In genomic region chr18:38198956-38199355, GRCh38 we compare ENCODE assay signal across 3 cellular contexts.
TF ChIP-seq lines count a peak whose summit lies in the region.

No MANE protein-coding gene starts in this region.

TF ChIP-seq in GM23338, 12 proteins besides CTCF, POLR2A, EP300 and RAD21 (continues in another document):
- TF ChIP-seq CREB1 (CRISPR knock-in tag; IDR thresholded peaks at IDR 0.05; ENCODE audit: low read depth) (no peak), NANOG (IDR thresholded peaks at IDR 0.05; ENCODE audit: borderline replicate concordance) (no peak), EZH2phosphoT487 (IDR thresholded peaks at IDR 0.05; ENCODE audit: unreplicated experiment) (no peak), STAT1 (IDR thresholded peaks at IDR 0.05; ENCODE audit: unreplicated experiment) (no peak), JUNB (IDR thresholded peaks at IDR 0.05; ENCODE audit: unreplicated experiment) (no peak), REST (IDR thresholded peaks at IDR 0.05; ENCODE audit: unreplicated experiment) (no peak), EZH2 (IDR thresholded peaks at IDR 0.05; ENCODE audit: low read depth, unreplicated experiment) (no peak), ZNF331 (CRISPR knock-in tag; IDR thresholded peaks at IDR 0.05; ENCODE audit: low read depth) (no peak), ETS1 (IDR thresholded peaks at IDR 0.05) (no peak), ZNF114 (CRISPR knock-in tag; IDR thresholded peaks at IDR 0.05) (no peak)

TF ChIP-seq in H1, 55 proteins besides CTCF, POLR2A, EP300 and RAD21:
- no peak for TF ChIP-seq YY1 (IDR thresholded peaks at IDR 0.05; ENCODE audit: low read depth, low read length)
- TF ChIP-seq ATF2 (IDR thresholded peaks at IDR 0.05; ENCODE audit: low read length), result no peak
- no peak for TF ChIP-seq ATF3 (IDR thresholded peaks at IDR 0.05; ENCODE audit: insufficient read depth, low read depth, low read length)
- TF ChIP-seq SIN3A (conservative IDR thresholded peaks at IDR 0.05 in 1 of 2, IDR thresholded peaks at IDR 0.05 in 1 of 2; ENCODE audit: low read depth in 1 of 2, low read length in 2 of 2), result no peak
- TF ChIP-seq HDAC6 (IDR thresholded peaks at IDR 0.05; ENCODE audit: low read depth, low read length), result no peak
- no peak for TF ChIP-seq SAP30 (IDR thresholded peaks at IDR 0.05; ENCODE audit: insufficient read depth, insufficient replicate concordance, low read length)
- no peak for TF ChIP-seq MAX (IDR thresholded peaks at IDR 0.05)
- TF ChIP-seq NANOG (IDR thresholded peaks at IDR 0.05; ENCODE audit: insufficient read depth, low read depth, low read length, poor library complexity, severe bottlenecking), result no peak
- no peak for TF ChIP-seq HDAC2 (IDR thresholded peaks at IDR 0.05; ENCODE audit: borderline replicate concordance in 1 of 2, low read depth in 2 of 2, low read length in 2 of 2)
- no peak for TF ChIP-seq KDM4A (IDR thresholded peaks at IDR 0.05; ENCODE audit: low read depth, low read length, severe bottlenecking)
- no peak for TF ChIP-seq BRCA1 (IDR thresholded peaks at IDR 0.05; ENCODE audit: low read depth, low read length)
- no peak for TF ChIP-seq SRF (IDR thresholded peaks at IDR 0.05; ENCODE audit: low read depth, low read length)
- no peak for TF ChIP-seq ZNF274 (IDR thresholded peaks at IDR 0.05; ENCODE audit: borderline replicate concordance, extremely low read depth, low read length)
- TF ChIP-seq PHF8 (conservative IDR thresholded peaks at IDR 0.05; ENCODE audit: low read depth, low read length), result no peak
- no peak for TF ChIP-seq TAF7 (optimal IDR thresholded peaks at IDR 0.05; ENCODE audit: borderline replicate concordance, low read depth, low read length)
- TF ChIP-seq CHD1 (IDR thresholded peaks at IDR 0.05; ENCODE audit: low read depth, low read length), result no peak
- TF ChIP-seq ASH2L (IDR thresholded peaks at IDR 0.05; ENCODE audit: low read length), result no peak
- no peak for TF ChIP-seq RXRA (IDR thresholded peaks at IDR 0.05; ENCODE audit: insufficient read depth, low read depth, low read length)
- TF ChIP-seq POLR2AphosphoS5 (IDR thresholded peaks at IDR 0.05; ENCODE audit: low read depth, low read length), result no peak
- no peak for TF ChIP-seq POU5F1 (IDR thresholded peaks at IDR 0.05; ENCODE audit: low read depth, low read length)
TF ChIP-seq in H1: peak in this region for 0.

TF ChIP-seq in WTC11, 78 proteins besides CTCF, POLR2A, EP300 and RAD21:
- TF ChIP-seq NR1H2 (CRISPR knock-in tag; IDR thresholded peaks at IDR 0.05) (no peak), PRDM15 (CRISPR knock-in tag; IDR thresholded peaks at IDR 0.05) (no peak)
